In genomic region chr9:136059321-136059791, GRCh38 we compare ENCODE assay signal across 17 cellular contexts. TPM values are rescaled to one million over a fixed set of nuclear protein-coding genes. Genes with fewer than 3 reads are reported as not detected.
A peak's percentile ranks its signal among the peaks of the same experiment; 100 is the strongest.
DNase-seq lines count a peak whose midpoint lies in the region; ATAC-seq, FAIRE-seq and TF ChIP-seq lines count a peak whose summit lies in the region.
"Had no signal": no experiment of that assay in that cellular context is flagged by ENCODE, and none has a peak within 500 bp of the region (broad histone marks: within the 10 kb centered on the region; RNA-seq: fewer than 3 reads in every experiment).

No MANE protein-coding gene starts in this region.

- POLR2A ChIA-PET in IMR-90 (lab: Charles Lee; ENCODE audit: unreplicated experiment) = no interaction called here

- peaks cover 21% of the 10 kb centered on the region for H3K4me1 ChIP-seq in IMR-90 (ENCODE audit: control insufficient read depth, insufficient read depth, low read length)
- H3K4me1 ChIP-seq in smooth muscle cell (ENCODE audit: low read depth) = peaks cover 17% of the 10 kb centered on the region

- no peak overlapping the region; a peak in 1 of 4 replicates for H4K8ac ChIP-seq in IMR-90 (ENCODE audit: low read depth in 2 of 2, low read length in 2 of 2)

- H3K36me3 ChIP-seq in IMR-90 (ENCODE audit: control insufficient read depth, insufficient read depth, low read length) (no peaks in the 10 kb centered on the region; the same call in 1 of the 2 replicates), smooth muscle cell (ENCODE audit: low read depth) (no peaks in the 10 kb centered on the region)
- H3K36me3 ChIP-seq: cardiac muscle cell, suprapubic skin had no signal

- TF ChIP-seq POLR2A in IMR-90 (IDR thresholded peaks at IDR 0.05; ENCODE audit: low read depth, low read length) = no peak

- no peaks in the 10 kb centered on the region for H3K9me3 Mint-ChIP-seq in endothelial cell (ENCODE audit: unreplicated experiment)
- H3K9me3 Mint-ChIP-seq: activated CD8-positive, alpha-beta T cell treated with anti-CD3 and anti-CD28 coated beads for 36 hours; naive B cell had no signal

- no peak for FAIRE-seq in D721Med (lab: Jason Lieb, UNC)

- H3K18ac ChIP-seq in IMR-90 (ENCODE audit: low read depth, low read length) = no peak overlapping the region; the same call in 1 of the 2 replicates

- H3K4me1 Mint-ChIP-seq in endothelial cell (ENCODE audit: unreplicated experiment) = no peaks in the 10 kb centered on the region

- no peak overlapping the region for H4K5ac ChIP-seq in IMR-90 (ENCODE audit: low read depth, low read length)

- H3K27me3 ChIP-seq in IMR-90 (ENCODE audit: control insufficient read depth, insufficient read depth, low read length) (no peaks in the 10 kb centered on the region), smooth muscle cell (ENCODE audit: low read depth) (no peaks in the 10 kb centered on the region)
- H3K27me3 ChIP-seq: suprapubic skin had no signal

- H3K9ac ChIP-seq in IMR-90 (ENCODE audit: low read depth, low read length) (no peak overlapping the region), smooth muscle cell (ENCODE audit: low read depth) (no peak overlapping the region)

- peaks cover 90% of the 10 kb centered on the region for H4K20me1 ChIP-seq in IMR-90 (ENCODE audit: insufficient read depth, low read length)
- peaks cover 100% of the 10 kb centered on the region for H4K20me1 ChIP-seq in smooth muscle cell (ENCODE audit: low read depth)

- H2BK5ac ChIP-seq in IMR-90 (ENCODE audit: low read depth, low read length, poor library complexity, severe bottlenecking) = no peak overlapping the region

- intact Hi-C loops in IMR-90 (cut with micrococcal nuclease) = no loop called here

- no peak overlapping the region for H3K23ac ChIP-seq in IMR-90 (ENCODE audit: low read depth, low read length)

- H3K14ac ChIP-seq in IMR-90 (replicated peaks; ENCODE audit: low read depth, low read length) = no peak overlapping the region

- H3K4me3 ChIP-seq in IMR-90 (ENCODE audit: insufficient read depth, low read depth, low read length) (no peak overlapping the region), smooth muscle cell (no peak overlapping the region)
- H3K4me3 ChIP-seq: cardiac muscle cell, suprapubic skin had no signal

- peaks cover 2% of the 10 kb centered on the region for H3F3A ChIP-seq in smooth muscle cell (ENCODE audit: low read depth)

- peaks cover 35 to 91% of the 10 kb centered on the region in 2 experiments for H3K79me1 ChIP-seq in IMR-90 (ENCODE audit: low read depth in 1 of 2, low read length in 2 of 2)

- H3K56ac ChIP-seq in IMR-90 (ENCODE audit: extremely low read depth, insufficient read depth, low read length) = no peak overlapping the region

- dilution Hi-C loops in IMR-90 (cut with HindIII; ENCODE audit: low sequenced_read_pairs, unreplicated experiment) = no loop called here

- TF ChIP-seq CTCF in IMR-90 (conservative IDR thresholded peaks at IDR 0.05; ENCODE audit: low read depth, low read length) (no peak), endothelial cell (IDR thresholded peaks at IDR 0.05; ENCODE audit: unreplicated experiment) (no peak), smooth muscle cell (IDR thresholded peaks at IDR 0.05; ENCODE audit: borderline replicate concordance, insufficient read depth, poor library complexity, severe bottlenecking) (no peak), D721Med (IDR thresholded peaks at IDR 0.05; ENCODE audit: insufficient read depth, missing control alignments) (no peak)

- peaks cover 16% of the 10 kb centered on the region for H3K9me1 ChIP-seq in IMR-90 (ENCODE audit: insufficient read depth, low read length)

- H3K27ac ChIP-seq in IMR-90 (ENCODE audit: insufficient read depth, low read length) (no peak overlapping the region), smooth muscle cell (ENCODE audit: low read depth) (no peak overlapping the region)
- H3K27ac ChIP-seq: 22Rv1, C4-2B, cardiac muscle cell, suprapubic skin had no signal

- CTCF ChIA-PET in IMR-90 (lab: Yijun Ruan, JAX) = no interaction called here

- H3K79me2 ChIP-seq in smooth muscle cell (ENCODE audit: low read depth) = peaks cover 68% of the 10 kb centered on the region

- peak overlapping the region; percentile 33 for H2AK9ac ChIP-seq in IMR-90 (replicated peaks; ENCODE audit: low read depth, low read length, poor library complexity)

- in situ Hi-C loops in IMR-90 (cut with MboI; ENCODE audit: low sequenced_read_pairs) = no loop called here

- H2AK5ac ChIP-seq in IMR-90 (ENCODE audit: low read depth, low read length) = peak overlapping the region; percentile 43; the same call in 1 of the 2 replicates

- H3K27ac Mint-ChIP-seq in endothelial cell (ENCODE audit: unreplicated experiment) = no peak overlapping the region
- H3K27ac Mint-ChIP-seq: activated CD8-positive, alpha-beta T cell treated with anti-CD3 and anti-CD28 coated beads for 36 hours; naive B cell had no signal

- H3K9me3 ChIP-seq in IMR-90 (ENCODE audit: control insufficient read depth, insufficient read depth, low read length) = no peaks in the 10 kb centered on the region
- no peaks in the 10 kb centered on the region for H3K9me3 ChIP-seq in smooth muscle cell (replicated peaks; ENCODE audit: low read depth)
- H3K9me3 ChIP-seq: suprapubic skin had no signal

- H2BK120ac ChIP-seq in IMR-90 (ENCODE audit: low read depth, low read length) = peak overlapping the region; percentile 23

- H3K4me2 ChIP-seq in IMR-90 (ENCODE audit: low read depth, low read length) (no peak overlapping the region), smooth muscle cell (peak overlapping the region; percentile 55)

- BruUV-seq in IMR-90 (replicated peaks; lab: Mats Ljungman, UMichigan) = no TSS peak

- H2AFZ ChIP-seq in IMR-90 (replicated peaks; ENCODE audit: low read length, poor library complexity) (no peak overlapping the region), smooth muscle cell (ENCODE audit: low read depth) (no peak overlapping the region)

- no peak overlapping the region for H2BK15ac ChIP-seq in IMR-90 (ENCODE audit: low read depth, low read length)

- H3K36me3 Mint-ChIP-seq in endothelial cell (ENCODE audit: low read depth, unreplicated experiment) = peaks cover 4% of the 10 kb centered on the region
- H3K36me3 Mint-ChIP-seq: naive B cell had no signal

- no peak overlapping the region for H3K4me3 Mint-ChIP-seq in endothelial cell (ENCODE audit: unreplicated experiment)
- H3K4me3 Mint-ChIP-seq: activated CD8-positive, alpha-beta T cell treated with anti-CD3 and anti-CD28 coated beads for 36 hours; naive B cell had no signal

- 94% methylated on average over 9 of the region's 20 CpGs; no CpG with 5 or more reads in 1 of the 2 experiments for WGBS in IMR-90 (ENCODE audit: extremely low coverage in 2 of 2, insufficient read length in 1 of 2), 2 experiments
- WGBS in smooth muscle cell (ENCODE audit: low lambda C conversion rate) = 94% methylated on average over 17 of the region's 20 CpGs

- H3K27me3 Mint-ChIP-seq in endothelial cell (ENCODE audit: unreplicated experiment) = no peaks in the 10 kb centered on the region

- no peak overlapping the region for H4K91ac ChIP-seq in IMR-90 (ENCODE audit: insufficient read depth, low read depth, low read length)

- H3K4ac ChIP-seq in IMR-90 (ENCODE audit: low read depth, low read length) = no peak overlapping the region; the same call in 1 of the 2 replicates

- no peak for ATAC-seq in IMR-90 (ENCODE audit: low read depth)
- ATAC-seq: activated CD8-positive, alpha-beta T cell treated with anti-CD3 and anti-CD28 coated beads for 36 hours had no signal

- no peak overlapping the region for H2BK20ac ChIP-seq in IMR-90 (ENCODE audit: low read depth, low read length)

- peak; percentile 53 for DNase-seq in activated CD8-positive, alpha-beta memory T cell treated with anti-CD3 and anti-CD28 coated beads for 24 hours
- no peak for DNase-seq in activated CD8-positive, alpha-beta memory T cell treated with anti-CD3 and anti-CD28 coated beads, Interleukin-2, amount 50 U/mL, for 4 hours
- DNase-seq in IMR-90 (no peak), endothelial cell (ENCODE audit: low spot score) (peak; percentile 6), smooth muscle cell (lab: John Stamatoyannopoulos, UW; ENCODE audit: unreplicated experiment) (no peak), NCI-H2029 (lab: John Stamatoyannopoulos, UW) (no peak), D721Med (ENCODE audit: insufficient read length, low spot score) (no peak), NCI-H510A treated with DMSO at 0.1 percent for 48 hours (lab: John Stamatoyannopoulos, UW) (no peak)
- DNase-seq: activated CD8-positive, alpha-beta T cell treated with anti-CD3 and anti-CD28 coated beads for 36 hours; effector CD4-positive, alpha-beta T cell; mammary epithelial cell; naive B cell; NCI-H187 treated with DMSO at 0.1 percent for 48 hours had no signal

- no peak for TF ChIP-seq RAD21 in IMR-90 (IDR thresholded peaks at IDR 0.05; ENCODE audit: low read length)

TF ChIP-seq in IMR-90, 13 proteins besides CTCF, POLR2A, EP300 and RAD21:
- no peak for TF ChIP-seq RCOR1 (IDR thresholded peaks at IDR 0.05; ENCODE audit: insufficient replicate concordance, low read length)

RNA-seq across cellular contexts. Expression of gene NACC2, which starts 35.7 kb away (rescaled TPM):
- total RNA-seq in IMR-90 (2012; rRNA removed) (7.9 and 11.1 TPM in 2 replicates), endothelial cell (ENCODE audit: unreplicated experiment) (9.6 TPM), smooth muscle cell (6.9 and 8.8 TPM in 2 replicates)
- polyA plus RNA-seq in IMR-90 (2012; rRNA removed) (19.0 and 21.2 TPM in 2 replicates), smooth muscle cell (5.4 and 6.7 TPM in 2 replicates)
- 16.0 and 22.9 TPM in 2 replicates for polyA plus RNA-seq in IMR-90 (2012; cell fraction: cytosol; rRNA removed)
- 27.3 and 39.1 TPM in 2 replicates for polyA plus RNA-seq in IMR-90 (2012; cell fraction: nucleus; rRNA removed; ENCODE audit: low replicate concordance)

RNA-seq across cellular contexts. Expression of gene TMEM250, which starts 59.3 kb away (rescaled TPM):
- 12.5 and 14.0 TPM in 2 replicates for total RNA-seq in IMR-90 (2012; rRNA removed)
- 17.5 and 18.6 TPM in 2 replicates for polyA plus RNA-seq in IMR-90 (2012; rRNA removed)
- polyA plus RNA-seq in IMR-90 (2012; cell fraction: cytosol; rRNA removed) = 29.9 and 32.6 TPM in 2 replicates
- 12.4 and 30.2 TPM in 2 replicates for polyA plus RNA-seq in IMR-90 (2012; cell fraction: nucleus; rRNA removed; ENCODE audit: low replicate concordance)
- 33.6 TPM for total RNA-seq in endothelial cell (ENCODE audit: unreplicated experiment)
- total RNA-seq in smooth muscle cell = 13.0 and 26.7 TPM in 2 replicates
- polyA plus RNA-seq in smooth muscle cell = 38.2 and 41.5 TPM in 2 replicates

Comparison
In these comparisons a context has a peak if more than half of its experiments do, and no peak if none do; other contexts are left out.
1. DNase-seq: peak in activated CD8-positive, alpha-beta memory T cell treated with anti-CD3 and anti-CD28 coated beads for 24 hours (single experiment) and endothelial cell (single experiment); none in activated CD8-positive, alpha-beta memory T cell treated with anti-CD3 and anti-CD28 coated beads, Interleukin-2, amount 50 U/mL, for 4 hours (single experiment), IMR-90 (single experiment), smooth muscle cell (single experiment), NCI-H2029 (single experiment), D721Med (single experiment) and NCI-H510A treated with DMSO at 0.1 percent for 48 hours (single experiment).